Comparison of ENCODE assay signal across 17 cellular contexts in genomic region chr1:53835491-53835890, GRCh38. TPM values are rescaled to one million over a fixed set of nuclear protein-coding genes. Genes with fewer than 3 reads are reported as not detected.
DNase-seq lines count a peak whose midpoint lies in the region; TF ChIP-seq lines count a peak whose summit lies in the region.
"Had no signal": no experiment of that assay in that cellular context is flagged by ENCODE, and none has a peak within 500 bp of the region (broad histone marks: within the 10 kb centered on the region; RNA-seq: fewer than 3 reads in every experiment).

No MANE protein-coding gene starts in this region.

- no peaks in the 10 kb centered on the region for H3K27me3 ChIP-seq in SU-DHL-6 (ENCODE audit: low read length)
- H3K27me3 ChIP-seq in hepatocyte = no peaks in the 10 kb centered on the region
- H3K27me3 ChIP-seq: gastroesophageal sphincter, suprapubic skin had no signal

- H2AFZ ChIP-seq in SU-DHL-6 (ENCODE audit: low read depth, low read length, severe bottlenecking) = no peak overlapping the region
- no peak overlapping the region for H2AFZ ChIP-seq in hepatocyte

- peaks cover 69% of the 10 kb centered on the region for H3K79me2 ChIP-seq in SU-DHL-6 (ENCODE audit: insufficient read depth, low read length)
- peaks cover 34% of the 10 kb centered on the region for H3K79me2 ChIP-seq in hepatocyte

- H3K27ac ChIP-seq in SU-DHL-6 (ENCODE audit: low read depth, low read length) (peak overlapping the region; percentile 88), hepatocyte (no peak overlapping the region)
- H3K27ac ChIP-seq: gastroesophageal sphincter, suprapubic skin had no signal

- peaks cover 11% of the 10 kb centered on the region; the same call in 1 of the 2 replicates for H3K36me3 ChIP-seq in SU-DHL-6 (ENCODE audit: low read length)
- no peaks in the 10 kb centered on the region for H3K36me3 ChIP-seq in hepatocyte (replicated peaks; ENCODE audit: insufficient read depth, low read depth)

- H3K4me3 ChIP-seq in SU-DHL-6 (ENCODE audit: insufficient read depth, low read length, poor library complexity, severe bottlenecking) (peak overlapping the region; percentile 67), hepatocyte (no peak overlapping the region)
- H3K4me3 ChIP-seq: gastroesophageal sphincter, suprapubic skin had no signal

- peak overlapping the region in 2 of 3 experiments; percentile 14 to 56 for H3K27ac Mint-ChIP-seq in nephron
- no peak overlapping the region for H3K27ac Mint-ChIP-seq in endothelial cell (ENCODE audit: unreplicated experiment)

- peaks cover 6% of the 10 kb centered on the region; the same call in 1 of the 2 replicates for H4K20me1 ChIP-seq in SU-DHL-6 (ENCODE audit: low read depth, low read length)
- no peaks in the 10 kb centered on the region for H4K20me1 ChIP-seq in hepatocyte (ENCODE audit: insufficient read depth, poor library complexity, severe bottlenecking)

- H3K27me3 Mint-ChIP-seq in nephron (ENCODE audit: low read depth) = no peaks in the 10 kb centered on the region
- H3K27me3 Mint-ChIP-seq in endothelial cell (ENCODE audit: unreplicated experiment) = peaks cover 3% of the 10 kb centered on the region
- H3K27me3 Mint-ChIP-seq: naive thymus-derived CD8-positive, alpha-beta T cell had no signal

- H3K4me1 Mint-ChIP-seq in nephron (peaks cover 20% of the 10 kb centered on the region), endothelial cell (ENCODE audit: unreplicated experiment) (peaks cover 7% of the 10 kb centered on the region)

- H3F3A ChIP-seq in SU-DHL-6 (ENCODE audit: insufficient read depth) = peaks cover 25% of the 10 kb centered on the region

- WGBS in hepatocyte (ENCODE audit: low lambda C conversion rate, missing lambda C conversion rate) = 81% methylated on average over 2 of the region's 2 CpGs

- H3K9me2 ChIP-seq in SU-DHL-6 (replicated peaks; ENCODE audit: insufficient read depth, low read length) (no peaks in the 10 kb centered on the region), hepatocyte (replicated peaks; ENCODE audit: insufficient read depth) (no peaks in the 10 kb centered on the region)

- DNase-seq in EH (ENCODE audit: low read depth) = peak; percentile 77
- peak; percentile 64 for DNase-seq in HCEC 1CT
- no peak for DNase-seq in mucosa of gallbladder (ENCODE audit: low spot score)
- DNase-seq in hepatocyte (ENCODE audit: low spot score) = no peak
- DNase-seq in endothelial cell (ENCODE audit: low spot score) = no peak
- DNase-seq: amygdala; COR-L47; effector CD4-positive, alpha-beta T cell; H7; naive thymus-derived CD8-positive, alpha-beta T cell; NCI-H1417 treated with DMSO at 0.1 percent for 48 hours; NCI-H524; SHP77 treated with DMSO at 0.1 percent for 48 hours had no signal

- H3K36me3 Mint-ChIP-seq in nephron (ENCODE audit: low read depth) (no peaks in the 10 kb centered on the region), endothelial cell (ENCODE audit: low read depth, unreplicated experiment) (no peaks in the 10 kb centered on the region)

- H3K9me3 ChIP-seq in SU-DHL-6 (ENCODE audit: insufficient read depth, low read length) = no peaks in the 10 kb centered on the region
- H3K9me3 ChIP-seq in hepatocyte (ENCODE audit: low read depth) = no peaks in the 10 kb centered on the region
- H3K9me3 ChIP-seq: gastroesophageal sphincter, suprapubic skin had no signal

- H3K4me3 Mint-ChIP-seq in nephron = peak overlapping the region; percentile 38 to 88 (median 82)
- H3K4me3 Mint-ChIP-seq in endothelial cell (ENCODE audit: unreplicated experiment) = no peak overlapping the region

- no peaks in the 10 kb centered on the region for H3K9me3 Mint-ChIP-seq in nephron
- no peaks in the 10 kb centered on the region for H3K9me3 Mint-ChIP-seq in endothelial cell (ENCODE audit: unreplicated experiment)
- H3K9me3 Mint-ChIP-seq: naive thymus-derived CD8-positive, alpha-beta T cell had no signal

- H3K4me2 ChIP-seq in SU-DHL-6 (ENCODE audit: low read depth, low read length, poor library complexity, severe bottlenecking) (peak overlapping the region; percentile 87), hepatocyte (no peak overlapping the region)

- TF ChIP-seq CTCF in SU-DHL-6 (IDR thresholded peaks at IDR 0.05; ENCODE audit: insufficient read depth, low read length, poor library complexity, severe bottlenecking) = no peak
- no peak for TF ChIP-seq CTCF in nephron (IDR thresholded peaks at IDR 0.05; ENCODE audit: unreplicated experiment in 3 of 3)
- TF ChIP-seq CTCF in hepatocyte (IDR thresholded peaks at IDR 0.05; ENCODE audit: poor library complexity) = no peak
- TF ChIP-seq CTCF in endothelial cell (IDR thresholded peaks at IDR 0.05; ENCODE audit: unreplicated experiment) = no peak

- H3K9ac ChIP-seq in SU-DHL-6 (ENCODE audit: low read length) = peak overlapping the region; percentile 84

- H3K4me1 ChIP-seq in hepatocyte (ENCODE audit: insufficient read depth) = no peaks in the 10 kb centered on the region

RNA-seq across cellular contexts. Expression of gene NDC1, which starts 2.6 kb away (rescaled TPM):
- total RNA-seq in mucosa of gallbladder (9.7 TPM), hepatocyte (18.1 and 23.1 TPM in 2 replicates), endothelial cell (ENCODE audit: unreplicated experiment) (13.3 TPM)
- polyA plus RNA-seq in hepatocyte = 5.4 and 7.8 TPM in 2 replicates

RNA-seq across cellular contexts. Expression of gene YIPF1, which starts 54.1 kb away (rescaled TPM):
- total RNA-seq in mucosa of gallbladder (37.1 TPM), hepatocyte (34.0 and 40.4 TPM in 2 replicates), endothelial cell (ENCODE audit: unreplicated experiment) (26.3 TPM)
- 27.7 and 29.6 TPM in 2 replicates for polyA plus RNA-seq in hepatocyte

RNA-seq across cellular contexts. Expression of gene DIO1, which starts 58.5 kb away (rescaled TPM):
- total RNA-seq in mucosa of gallbladder = 6.2 TPM
- 28.7 and 31.2 TPM in 2 replicates for total RNA-seq in hepatocyte
- polyA plus RNA-seq in hepatocyte = 12.4 and 24.2 TPM in 2 replicates
- not detected for total RNA-seq in endothelial cell (ENCODE audit: unreplicated experiment)
- total RNA-seq: gastroesophageal sphincter; H7; naive thymus-derived CD8-positive, alpha-beta T cell; suprapubic skin had no signal
- polyA plus RNA-seq: naive thymus-derived CD8-positive, alpha-beta T cell had no signal

Comparison
In these comparisons a context has a peak if more than half of its experiments do, and no peak if none do; other contexts are left out.
1. DNase-seq: peak in EH (single experiment) and HCEC 1CT (single experiment); none in mucosa of gallbladder (single experiment), hepatocyte (single experiment) and endothelial cell (single experiment).